ENCODE assay signal across 33 cellular contexts in genomic region chr9:76531231-76531775, GRCh38.
A peak's percentile ranks its signal among the peaks of the same experiment; 100 is the strongest.
DNase-seq lines count a peak whose midpoint lies in the region; ATAC-seq, FAIRE-seq and TF ChIP-seq lines count a peak whose summit lies in the region.
"Had no signal": no experiment of that assay in that cellular context is flagged by ENCODE, and none has a peak within 500 bp of the region (broad histone marks: within the 10 kb centered on the region; RNA-seq: fewer than 3 reads in every experiment).

No MANE protein-coding gene starts in this region.

- CTCF ChIA-PET in SK-N-SH (lab: Yijun Ruan, JAX) (no interaction called here), HepG2 (lab: Yijun Ruan, JAX; ENCODE audit: low intra/inter-chr PET ratio, low total read pairs) (no interaction called here)
- CTCF ChIA-PET in naive thymus-derived CD4-positive, alpha-beta T cell (lab: Charles Lee), result no interaction called here

- no peak overlapping the region for H2AK5ac ChIP-seq in mesenchymal stem cell (ENCODE audit: low read length, severe bottlenecking)

- H3K27ac Mint-ChIP-seq in naive thymus-derived CD4-positive, alpha-beta T cell, result no peak overlapping the region
- H3K27ac Mint-ChIP-seq: activated CD4-positive, alpha-beta memory T cell treated with anti-CD3 and anti-CD28 coated beads for 36 hours; activated naive CD4-positive, alpha-beta T cell treated with anti-CD3 and anti-CD28 coated beads, Interleukin-2, amount 10 ng/mL, durations not matched to agents 7 days and 5 days; activated T-helper 1 cell treated with anti-CD3 and anti-CD28 coated beads, Interleukin-12 subunit alpha, Interleukin-12 subunit beta, Interleukin-2, Interleukin-4 antibody, amounts not matched to agents 30 ng/mL and 10 ng/mL and 1 ng/mL, durations not matched to agents 14 hours and 24 hours and 36 hours; CD8-positive, alpha-beta T cell had no signal

- no peak overlapping the region for H3K18ac ChIP-seq in mesenchymal stem cell (ENCODE audit: low read depth in 1 of 2, low read length in 2 of 2)

- H3K9me3 ChIP-seq in SK-N-SH (no peaks in the 10 kb centered on the region), adipocyte (ENCODE audit: control insufficient read depth, low read length) (peaks cover 7% of the 10 kb centered on the region), mesenchymal stem cell (ENCODE audit: control insufficient read depth, low read length) (peaks cover 6% of the 10 kb centered on the region), stomach (no peaks in the 10 kb centered on the region), HepG2 (ENCODE audit: low read length) (no peaks in the 10 kb centered on the region)
- H3K9me3 ChIP-seq in naive thymus-derived CD4-positive, alpha-beta T cell (ENCODE audit: control insufficient read depth in 2 of 3, low read length in 3 of 3), result no peaks in the 10 kb centered on the region
- H3K9me3 ChIP-seq: esophagus squamous epithelium, gastrocnemius medialis, Peyer's patch, tibial artery had no signal

- no peaks in the 10 kb centered on the region for H3K9me2 ChIP-seq in SK-N-SH

- H2AFZ ChIP-seq in SK-N-SH (ENCODE audit: low read depth) (no peak overlapping the region), mesenchymal stem cell (ENCODE audit: low read depth, low read length) (no peak overlapping the region), HepG2 (ENCODE audit: low read length) (no peak overlapping the region)

- no peak overlapping the region for H2BK120ac ChIP-seq in mesenchymal stem cell (ENCODE audit: low read depth, low read length)

- H3F3A ChIP-seq in SK-N-SH (replicated peaks; ENCODE audit: insufficient read depth), result no peaks in the 10 kb centered on the region

- H3K4me2 ChIP-seq in SK-N-SH (0 out of 2 replicates have a peak overlapping the region, but pooled peaks have one; percentile 1), mesenchymal stem cell (ENCODE audit: low read length, poor library complexity, severe bottlenecking) (no peak overlapping the region), HepG2 (ENCODE audit: low read depth, low read length) (no peak overlapping the region)

- no peak overlapping the region for H3K9ac ChIP-seq in SK-N-SH
- peak overlapping the region; percentile 66 for H3K9ac ChIP-seq in adipocyte (ENCODE audit: low read length)
- H3K9ac ChIP-seq in mesenchymal stem cell (ENCODE audit: low read length), result peak overlapping the region; percentile 31
- no peak overlapping the region for H3K9ac ChIP-seq in HepG2 (ENCODE audit: insufficient read depth, low read depth, low read length)

- TF ChIP-seq POLR2A in stomach (IDR thresholded peaks at IDR 0.05), result no peak
- TF ChIP-seq POLR2A in HepG2 (IDR thresholded peaks at IDR 0.05; ENCODE audit: insufficient read depth in 1 of 2, low read depth in 2 of 2, low read length in 2 of 2), result no peak

- no peak overlapping the region for H3K23ac ChIP-seq in mesenchymal stem cell (ENCODE audit: low read length in 2 of 2)

- intact Hi-C loops in stomach (cut with DNase I; ENCODE audit: low total_unique reads), result no loop called here
- intact Hi-C loops in HepG2 (cut with micrococcal nuclease; ENCODE audit: unreplicated experiment), result no loop called here
- intact Hi-C loops in naive thymus-derived CD4-positive, alpha-beta T cell (cut with micrococcal nuclease), result loop anchor here in 1 of 2 donors (5.0 kb wide), 1 partner anchor 46 kb away; no protein-coding TSS in a partner anchor

- POLR2A ChIA-PET in SK-N-SH (lab: Yijun Ruan, JAX) (no interaction called here), HepG2 (lab: Yijun Ruan, JAX) (no interaction called here)
- POLR2A ChIA-PET in naive thymus-derived CD4-positive, alpha-beta T cell (lab: Charles Lee), result no interaction called here

- peaks cover 0 to 13% (median 0%) of the 10 kb centered on the region in 7 donors for H3K4me1 Mint-ChIP-seq in naive thymus-derived CD4-positive, alpha-beta T cell

- no peak overlapping the region for H2BK5ac ChIP-seq in mesenchymal stem cell (ENCODE audit: low read depth, low read length, poor library complexity, severe bottlenecking)

- H3K27me3 Mint-ChIP-seq in naive thymus-derived CD4-positive, alpha-beta T cell, result peaks cover 0 to 12% (median 0%) of the 10 kb centered on the region in 5 donors
- H3K27me3 Mint-ChIP-seq: activated CD4-positive, alpha-beta memory T cell treated with anti-CD3 and anti-CD28 coated beads for 36 hours; stimulated activated naive CD8-positive, alpha-beta T cell treated with anti-CD3 and anti-CD28 coated beads, Interleukin-15, amount 100 ng/mL, for 72 hours had no signal

- TF ChIP-seq CTCF in SK-N-SH (IDR thresholded peaks at IDR 0.05), result no peak
- TF ChIP-seq CTCF in stomach (IDR thresholded peaks at IDR 0.05), result no peak
- no peak for TF ChIP-seq CTCF in HepG2 (CRISPR knock-in tag; IDR thresholded peaks at IDR 0.05)

- no peaks in the 10 kb centered on the region for H3K36me3 Mint-ChIP-seq in naive thymus-derived CD4-positive, alpha-beta T cell
- H3K36me3 Mint-ChIP-seq: activated CD4-positive, alpha-beta memory T cell treated with anti-CD3 and anti-CD28 coated beads for 36 hours; activated naive CD4-positive, alpha-beta T cell treated with anti-CD3 and anti-CD28 coated beads, Interleukin-2, amount 10 ng/mL, durations not matched to agents 7 days and 5 days; CD8-positive, alpha-beta T cell had no signal

- H4K8ac ChIP-seq in mesenchymal stem cell (ENCODE audit: low read length), result no peak overlapping the region

- no peaks in the 10 kb centered on the region for H3K4me1 ChIP-seq in SK-N-SH (ENCODE audit: control insufficient read depth in 1 of 2, insufficient read depth in 2 of 2, low read depth in 1 of 2, low read length in 1 of 2)
- peaks cover 28% of the 10 kb centered on the region for H3K4me1 ChIP-seq in adipocyte (ENCODE audit: control insufficient read depth, insufficient read depth, low read length)
- H3K4me1 ChIP-seq in mesenchymal stem cell (ENCODE audit: control insufficient read depth, insufficient read depth, low read depth, low read length), result no peaks in the 10 kb centered on the region
- peaks cover 6 to 22% (median 9%) of the 10 kb centered on the region in 4 donors for H3K4me1 ChIP-seq in stomach
- H3K4me1 ChIP-seq in HepG2 (ENCODE audit: insufficient read depth, low read length), result no peaks in the 10 kb centered on the region
- no peaks in the 10 kb centered on the region for H3K4me1 ChIP-seq in naive thymus-derived CD4-positive, alpha-beta T cell (ENCODE audit: control insufficient read depth in 2 of 2, insufficient read depth in 2 of 2, low read length in 2 of 2)
- H3K4me1 ChIP-seq: gastrocnemius medialis, Peyer's patch had no signal

- ATAC-seq in SK-N-SH treated with all-trans-retinoic acid at 6 μM for 48 hours, result no peak
- no peak for ATAC-seq in HepG2
- ATAC-seq in naive thymus-derived CD4-positive, alpha-beta T cell, result no peak
- ATAC-seq: CD8-positive, alpha-beta T cell; gastrocnemius medialis; HCT116; stimulated activated naive CD8-positive, alpha-beta T cell treated with anti-CD3 and anti-CD28 coated beads, Interleukin-15, amount 100 ng/mL, for 72 hours had no signal

- H3K79me2 ChIP-seq in SK-N-SH (ENCODE audit: insufficient read depth) (no peaks in the 10 kb centered on the region), HepG2 (ENCODE audit: insufficient read depth, low read length) (no peaks in the 10 kb centered on the region)

- no peak for TF ChIP-seq EP300 in SK-N-SH (IDR thresholded peaks at IDR 0.05; ENCODE audit: borderline replicate concordance in 1 of 2, low read depth in 1 of 2, low read length in 1 of 2)
- no peak for TF ChIP-seq EP300 in stomach (IDR thresholded peaks at IDR 0.05)
- TF ChIP-seq EP300 in HepG2 (IDR thresholded peaks at IDR 0.05; ENCODE audit: low read depth in 2 of 2, low read length in 2 of 2), result no peak
- TF ChIP-seq EP300 in HepG2 (CRISPR knock-in tag; IDR thresholded peaks at IDR 0.05; ENCODE audit: borderline replicate concordance), result no peak

- 14% methylated on average over 3 of the region's 3 CpGs for WGBS in SK-N-SH (ENCODE audit: low lambda C conversion rate)
- WGBS in mesenchymal stem cell, result 92% methylated on average over 2 of the region's 3 CpGs
- WGBS in stomach, 5 donors, result 30 to 72% (median 47%) methylated on average over 3 of the region's 3 CpGs
- 13% methylated on average over 3 of the region's 3 CpGs for WGBS in HepG2 (ENCODE audit: low lambda C conversion rate)

- no TSS peak for BruUV-seq in HepG2 (replicated peaks; lab: Mats Ljungman, UMichigan)

- H3K79me1 ChIP-seq in mesenchymal stem cell (replicated peaks; ENCODE audit: low read length, poor library complexity, severe bottlenecking), result no peaks in the 10 kb centered on the region

- H4K20me1 ChIP-seq in SK-N-SH (ENCODE audit: insufficient read depth), result no peaks in the 10 kb centered on the region
- H4K20me1 ChIP-seq in HepG2 (ENCODE audit: insufficient read depth, low read length), result no peaks in the 10 kb centered on the region

- H4K91ac ChIP-seq in mesenchymal stem cell (ENCODE audit: low read length), result no peak overlapping the region

- FAIRE-seq in HepG2 (lab: Jason Lieb, UNC), result no peak
- FAIRE-seq: A204.1, bronchial epithelial cell, small intestine, TTC549 had no signal

- H3K4ac ChIP-seq in mesenchymal stem cell (ENCODE audit: low read depth in 1 of 2, low read length in 2 of 2), result no peak overlapping the region

- H3K27ac ChIP-seq in SK-N-SH (ENCODE audit: low read depth in 2 of 2, low read length in 1 of 2), result no peak overlapping the region
- H3K27ac ChIP-seq in mesenchymal stem cell (ENCODE audit: low read length, poor library complexity, severe bottlenecking), result no peak overlapping the region
- peak overlapping the region in 4 of 5 donors; percentile 31 to 63 (median 46) for H3K27ac ChIP-seq in stomach
- no peak overlapping the region for H3K27ac ChIP-seq in HepG2 (ENCODE audit: extremely low read length, insufficient read depth, low read length)
- H3K27ac ChIP-seq in naive thymus-derived CD4-positive, alpha-beta T cell (ENCODE audit: low read depth, low read length), result no peak overlapping the region
- H3K27ac ChIP-seq: gastrocnemius medialis, HL-60, Peyer's patch had no signal

- no peaks in the 10 kb centered on the region for H3K36me3 ChIP-seq in SK-N-SH (replicated peaks in 1 of 2; ENCODE audit: control insufficient read depth in 1 of 2, insufficient read depth in 2 of 2, low read length in 1 of 2)
- H3K36me3 ChIP-seq in adipocyte (ENCODE audit: control insufficient read depth, insufficient read depth, low read length, severe bottlenecking), result no peaks in the 10 kb centered on the region
- H3K36me3 ChIP-seq in mesenchymal stem cell (ENCODE audit: control insufficient read depth in 1 of 2, insufficient read depth in 2 of 2, low read depth in 1 of 2, low read length in 2 of 2), result no peaks in the 10 kb centered on the region
- no peaks in the 10 kb centered on the region for H3K36me3 ChIP-seq in stomach
- no peaks in the 10 kb centered on the region for H3K36me3 ChIP-seq in HepG2 (replicated peaks in 1 of 2; ENCODE audit: control insufficient read depth in 1 of 2, insufficient read depth in 2 of 2, low read length in 2 of 2)
- H3K36me3 ChIP-seq in naive thymus-derived CD4-positive, alpha-beta T cell (ENCODE audit: control insufficient read depth in 2 of 3, insufficient read depth in 3 of 3, low read length in 3 of 3), result no peaks in the 10 kb centered on the region
- H3K36me3 ChIP-seq: esophagus squamous epithelium, gastrocnemius medialis, tibial artery had no signal

- H3K4me3 ChIP-seq in SK-N-SH (ENCODE audit: low read depth in 2 of 2, low read length in 1 of 2) (no peak overlapping the region), adipocyte (ENCODE audit: low read length) (peak overlapping the region; percentile 46), mesenchymal stem cell (ENCODE audit: insufficient read depth in 1 of 2, low read depth in 1 of 2, low read length in 2 of 2) (no peak overlapping the region), stomach (no peak overlapping the region), HepG2 (replicated peaks in 1 of 3; ENCODE audit: insufficient read depth in 1 of 3, low read depth in 2 of 3, low read length in 3 of 3) (no peak overlapping the region)
- no peak overlapping the region for H3K4me3 ChIP-seq in naive thymus-derived CD4-positive, alpha-beta T cell (ENCODE audit: low read length)
- H3K4me3 ChIP-seq: coronary artery, esophagus squamous epithelium, gastrocnemius medialis, Peyer's patch, tibial artery had no signal

- H3K4me3 Mint-ChIP-seq in naive thymus-derived CD4-positive, alpha-beta T cell, result no peak overlapping the region
- H3K4me3 Mint-ChIP-seq: activated CD4-positive, alpha-beta memory T cell treated with anti-CD3 and anti-CD28 coated beads for 36 hours; activated naive CD4-positive, alpha-beta T cell treated with anti-CD3 and anti-CD28 coated beads, Interleukin-2, amount 10 ng/mL, durations not matched to agents 7 days and 5 days; activated T-helper 1 cell treated with anti-CD3 and anti-CD28 coated beads, Interleukin-12 subunit alpha, Interleukin-12 subunit beta, Interleukin-2, Interleukin-4 antibody, amounts not matched to agents 30 ng/mL and 10 ng/mL and 1 ng/mL, durations not matched to agents 14 hours and 24 hours and 36 hours; CD8-positive, alpha-beta T cell had no signal

- no peaks in the 10 kb centered on the region for H3K9me3 Mint-ChIP-seq in naive thymus-derived CD4-positive, alpha-beta T cell
- H3K9me3 Mint-ChIP-seq: activated CD4-positive, alpha-beta memory T cell treated with anti-CD3 and anti-CD28 coated beads for 36 hours; activated naive CD4-positive, alpha-beta T cell treated with anti-CD3 and anti-CD28 coated beads, Interleukin-2, amount 10 ng/mL, durations not matched to agents 7 days and 5 days; activated T-helper 1 cell treated with anti-CD3 and anti-CD28 coated beads, Interleukin-12 subunit alpha, Interleukin-12 subunit beta, Interleukin-2, Interleukin-4 antibody, amounts not matched to agents 30 ng/mL and 10 ng/mL and 1 ng/mL, durations not matched to agents 14 hours and 24 hours and 36 hours; CD8-positive, alpha-beta T cell; stimulated activated naive CD8-positive, alpha-beta T cell treated with anti-CD3 and anti-CD28 coated beads, Interleukin-15, amount 100 ng/mL, for 72 hours had no signal

- DNase-seq in SK-N-SH, result no peak
- DNase-seq in adipocyte (ENCODE audit: low read depth), result no peak
- DNase-seq in mesenchymal stem cell, result no peak
- DNase-seq in stomach, result no peak
- DNase-seq in EL, result no peak
- no peak for DNase-seq in HepG2 (ENCODE audit: low spot score)
- no peak for DNase-seq in naive thymus-derived CD4-positive, alpha-beta T cell
- DNase-seq: activated CD4-positive, alpha-beta memory T cell treated with anti-CD3 and anti-CD28 coated beads for 36 hours; activated CD4-positive, CD25-positive, alpha-beta regulatory T cell treated with anti-CD3 and anti-CD28 coated beads, Interleukin-2, amount 50 U/mL, for 72 hours; activated CD8-positive, alpha-beta memory T cell treated with anti-CD3 and anti-CD28 coated beads, Interleukin-2, amount 50 U/mL, for 4 hours; activated naive CD4-positive, alpha-beta T cell treated with anti-CD3 and anti-CD28 coated beads, Interleukin-2, amount 10 ng/mL, durations not matched to agents 7 days and 5 days; AML-193; amniotic stem cell; CD8-positive, alpha-beta T cell; esophagus squamous epithelium; gastrocnemius medialis; Kasumi-1; NCI-H1694 treated with DMSO at 0.1 percent for 48 hours; NCI-H526 treated with DMSO at 0.1 percent for 48 hours; nucleus accumbens; Peyer's patch; SHP77 treated with DMSO at 0.1 percent for 48 hours; small intestine; stimulated activated naive CD8-positive, alpha-beta T cell treated with anti-CD3 and anti-CD28 coated beads, Interleukin-15, amount 100 ng/mL, for 72 hours; tibial artery had no signal

- H2BK12ac ChIP-seq in mesenchymal stem cell (ENCODE audit: low read length in 2 of 2), result no peak overlapping the region

- in situ Hi-C loops in HepG2 (cut with HindIII; ENCODE audit: extremely low pct_ligation_motif_present, low pct_unique_long_range_greater_than_20kb), result no loop called here

- H2BK15ac ChIP-seq in mesenchymal stem cell (ENCODE audit: low read depth, poor library complexity, severe bottlenecking), result no peak overlapping the region

- no peak for TF ChIP-seq RAD21 in SK-N-SH (IDR thresholded peaks at IDR 0.05; ENCODE audit: low read length)
- no peak for TF ChIP-seq RAD21 in HepG2 (CRISPR knock-in tag; IDR thresholded peaks at IDR 0.05)

- no peak overlapping the region for H3K14ac ChIP-seq in mesenchymal stem cell (ENCODE audit: low read length in 2 of 2)

- H3K27me3 ChIP-seq in SK-N-SH (ENCODE audit: insufficient read depth), result peaks cover 38% of the 10 kb centered on the region; the same call in 1 of the 2 replicates
- H3K27me3 ChIP-seq in adipocyte (replicated peaks; ENCODE audit: control insufficient read depth, insufficient read depth, low read length), result no peaks in the 10 kb centered on the region
- peaks cover 0 to 38% of the 10 kb centered on the region in 2 experiments for H3K27me3 ChIP-seq in mesenchymal stem cell (ENCODE audit: control insufficient read depth in 1 of 2, insufficient read depth in 1 of 2, low read length in 2 of 2)
- H3K27me3 ChIP-seq in stomach, result no peaks in the 10 kb centered on the region
- no peaks in the 10 kb centered on the region for H3K27me3 ChIP-seq in HepG2 (ENCODE audit: control insufficient read depth in 1 of 2, insufficient read depth in 2 of 2, low read length in 2 of 2)
- no peaks in the 10 kb centered on the region for H3K27me3 ChIP-seq in naive thymus-derived CD4-positive, alpha-beta T cell (ENCODE audit: control insufficient read depth in 2 of 2, insufficient read depth in 2 of 2, low read length in 2 of 2)
- H3K27me3 ChIP-seq: esophagus squamous epithelium, gastrocnemius medialis, Peyer's patch had no signal

Comparison
In these comparisons a context has a peak if more than half of its experiments do, and no peak if none do; other contexts are left out.
1. H3K27ac ChIP-seq: peak in stomach (4 of 5); none in SK-N-SH (0 of 2), mesenchymal stem cell (single experiment), HepG2 (single experiment) and naive thymus-derived CD4-positive, alpha-beta T cell (single experiment).
2. H3K9ac ChIP-seq: peak in adipocyte (single experiment) and mesenchymal stem cell (single experiment); none in SK-N-SH (single experiment) and HepG2 (single experiment).